ENCODE assay signal across 16 cellular contexts in the genomic region with DNA sequence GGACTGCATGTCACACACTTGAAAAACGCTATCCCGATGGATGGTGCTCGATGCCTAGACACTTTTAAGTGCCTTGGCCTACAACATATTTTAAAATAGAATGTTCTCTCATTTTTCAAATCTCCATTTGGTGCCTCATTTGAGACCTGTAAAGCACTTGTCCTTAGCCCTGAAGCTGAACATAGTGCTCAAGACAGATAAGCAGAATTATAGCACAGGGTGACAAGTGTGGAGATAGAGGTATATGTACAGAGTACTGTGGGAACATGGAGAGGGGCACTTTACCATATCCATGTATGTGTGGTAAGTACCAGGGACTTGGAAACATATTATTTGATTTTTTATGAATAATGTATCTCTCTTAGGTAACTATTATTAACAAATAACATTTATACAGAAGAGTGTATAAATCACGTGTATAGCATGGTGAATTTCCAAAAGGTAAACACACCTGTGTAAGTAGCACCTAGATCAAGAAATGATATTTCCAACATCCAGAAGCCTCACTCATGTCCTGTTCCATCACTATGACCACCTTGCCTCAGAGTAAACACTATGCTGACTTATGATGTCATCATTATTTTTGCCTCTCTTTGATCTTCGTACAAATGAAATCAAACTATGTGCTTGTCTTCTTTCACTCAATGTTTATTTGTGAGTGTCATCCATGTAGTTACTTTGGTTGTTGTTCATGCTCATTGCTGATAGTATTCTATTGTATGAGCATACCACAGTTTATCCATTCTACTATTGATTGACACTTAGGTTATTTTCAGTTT.
"Had no signal": no experiment of that assay in that cellular context is flagged by ENCODE, and none has a peak within 500 bp of the region (broad histone marks: within the 10 kb centered on the region; RNA-seq: fewer than 3 reads in every experiment).

No MANE protein-coding gene starts in this region.

- H3K4me3 Mint-ChIP-seq: activated CD4-positive, alpha-beta T cell treated with anti-CD3 and anti-CD28 coated beads, Interleukin-2, amount 10 ng/mL, durations not matched to agents 7 days and 5 days; activated naive CD4-positive, alpha-beta T cell treated with anti-CD3 and anti-CD28 coated beads for 36 hours; activated T-helper 17 cell treated with anti-CD3 and anti-CD28 coated beads, Interleukin-2, amount 50 U/mL, for 72 hours; naive B cell; stimulated activated naive B cell treated with anti-CD40 and anti-IgM and Interleukin-4, amounts not matched to agents 10 μg/mL and 1 μg/mL and 100 μg/mL, for 72 hours; T-helper 17 cell; WTC11 had no signal

- ATAC-seq: activated T-helper 17 cell treated with anti-CD3 and anti-CD28 coated beads, Interleukin-2, amount 50 U/mL, for 72 hours; body of pancreas; lower lobe of right lung; stimulated activated naive B cell treated with anti-CD40 and anti-IgM and Interleukin-4, amounts not matched to agents 10 μg/mL and 1 μg/mL and 100 μg/mL, for 72 hours; T-helper 17 cell; WTC11 had no signal

- H3K9me3 Mint-ChIP-seq: activated T-helper 17 cell treated with anti-CD3 and anti-CD28 coated beads, Interleukin-2, amount 50 U/mL, for 72 hours had no signal

- H3K27ac ChIP-seq: body of pancreas, lower lobe of right lung, transverse colon had no signal

- H3K27me3 Mint-ChIP-seq: activated CD4-positive, alpha-beta T cell treated with anti-CD3 and anti-CD28 coated beads, Interleukin-2, amount 10 ng/mL, durations not matched to agents 7 days and 5 days; activated T-helper 17 cell treated with anti-CD3 and anti-CD28 coated beads, Interleukin-2, amount 50 U/mL, for 72 hours; naive B cell; stimulated activated naive B cell treated with anti-CD40 and anti-IgM and Interleukin-4, amounts not matched to agents 10 μg/mL and 1 μg/mL and 100 μg/mL, for 72 hours; T-helper 17 cell had no signal

- DNase-seq: activated CD4-positive, alpha-beta T cell treated with anti-CD3 and anti-CD28 coated beads, Interleukin-2, amount 10 ng/mL, durations not matched to agents 7 days and 5 days; activated naive CD4-positive, alpha-beta T cell treated with anti-CD3 and anti-CD28 coated beads for 36 hours; activated T-cell treated with anti-CD3 and anti-CD28 coated beads for 4 hours; adrenal gland; body of pancreas; effector memory CD4-positive, alpha-beta T cell; hippocampal formation; lower lobe of right lung; naive B cell; stimulated activated CD4-positive, alpha-beta T cell treated with anti-CD3 and anti-CD28 coated beads, Interleukin-1b, Interleukin-23, amount 100 ng/mL, for 48 hours; stimulated activated naive B cell treated with anti-CD40 and anti-IgM and Interleukin-4, amounts not matched to agents 10 μg/mL and 1 μg/mL and 100 μg/mL, for 72 hours; substantia nigra; T-helper 17 cell; transverse colon had no signal

- H3K27ac Mint-ChIP-seq: activated CD4-positive, alpha-beta T cell treated with anti-CD3 and anti-CD28 coated beads, Interleukin-2, amount 10 ng/mL, durations not matched to agents 7 days and 5 days; activated naive CD4-positive, alpha-beta T cell treated with anti-CD3 and anti-CD28 coated beads for 36 hours; activated T-helper 17 cell treated with anti-CD3 and anti-CD28 coated beads, Interleukin-2, amount 50 U/mL, for 72 hours; stimulated activated naive B cell treated with anti-CD40 and anti-IgM and Interleukin-4, amounts not matched to agents 10 μg/mL and 1 μg/mL and 100 μg/mL, for 72 hours; T-helper 17 cell; WTC11 had no signal
